Comparison of ENCODE assay signal across 28 cellular contexts in the genomic region with DNA sequence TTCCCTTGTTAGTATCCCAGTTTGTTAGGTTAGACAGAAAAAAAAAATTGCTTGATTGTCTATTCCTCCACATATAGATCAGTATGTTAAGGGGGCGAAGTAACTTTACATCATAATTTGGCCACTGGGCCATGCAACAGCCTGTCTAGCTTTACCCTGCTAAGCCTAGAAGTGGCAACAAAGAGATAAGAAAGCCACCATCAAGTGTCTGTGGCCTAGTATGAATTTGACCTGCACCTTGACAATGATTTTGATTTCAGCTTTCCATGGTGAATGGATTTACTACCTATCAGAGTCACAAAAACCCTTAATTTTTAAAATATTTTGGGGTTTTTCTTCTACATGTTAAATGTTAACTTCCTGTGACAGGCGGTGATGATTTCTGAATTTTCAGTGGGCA.
"Had no signal": no experiment of that assay in that cellular context is flagged by ENCODE, and none has a peak within 500 bp of the region (broad histone marks: within the 10 kb centered on the region; RNA-seq: fewer than 3 reads in every experiment).

No MANE protein-coding gene starts in this region.

- H3K4me1 Mint-ChIP-seq: stimulated activated memory B cell treated with anti-CD40 and anti-IgM and Interleukin-4, amounts not matched to agents 10 μg/mL and 1 μg/mL and 100 μg/mL, for 72 hours; stimulated activated naive B cell treated with anti-CD40 and anti-IgM and Interleukin-4, amounts not matched to agents 10 μg/mL and 1 μg/mL and 100 μg/mL, for 72 hours had no signal

- H3K36me3 Mint-ChIP-seq: stimulated activated effector memory CD8-positive, alpha-beta T cell treated with anti-CD3 and anti-CD28 coated beads, Interleukin-12 subunit alpha, Interleukin-12 subunit beta, amount 100 ng/mL, for 72 hours; type B pancreatic cell had no signal

- DNase-seq: stimulated activated CD4-positive, alpha-beta T cell treated with anti-CD3 and anti-CD28 coated beads, Interleukin-2, amount 100 ng/mL, for 48 hours; stimulated activated CD4-positive, alpha-beta T cell treated with anti-CD3 and anti-CD28 coated beads, Interleukin-4, amount 100 ng/mL, for 1 hour; stimulated activated CD4-positive, alpha-beta T cell treated with anti-CD3 and anti-CD28 coated beads, Interleukin-4, amount 100 ng/mL, for 24 hours; stimulated activated CD4-positive, alpha-beta T cell treated with anti-CD3 and anti-CD28 coated beads, Interleukin-4, amount 100 ng/mL, for 4 hours; stimulated activated CD8-positive, alpha-beta memory T cell treated with anti-CD3 and anti-CD28 coated beads, Interleukin-4, amount 100 ng/mL, for 48 hours; stimulated activated naive B cell treated with anti-CD40 and anti-IgM and Interleukin-4, amounts not matched to agents 10 μg/mL and 1 μg/mL and 100 μg/mL, for 72 hours; stimulated activated naive CD4-positive, alpha-beta T cell; stimulated activated naive CD4-positive, alpha-beta T cell treated with Interleukin-2 at 50 U/mL for 16 hours; stimulated activated naive CD8-positive, alpha-beta T cell treated with anti-CD3 and anti-CD28 coated beads, Interleukin-15, amount 100 ng/mL, for 72 hours; stimulated activated naive CD8-positive, alpha-beta T cell treated with anti-CD3 and anti-CD28 coated beads, Interleukin-15, Interleukin-2, amounts not matched to agents 100 U/mL and 50 U/mL, for 24 hours; stomach; substantia nigra; testis; thyroid gland; tibial artery; transverse colon; trophoblast cell; upper lobe of left lung; upper lobe of right lung; uterus had no signal

- H3K27ac ChIP-seq: stomach, suprapubic skin, testis, thoracic aorta, thyroid gland, tibial artery, tibial nerve, transverse colon, upper lobe of left lung, upper lobe of right lung, uterus had no signal

- H3K36me3 ChIP-seq: stomach, suprapubic skin, thoracic aorta, thyroid gland, tibial artery, tibial nerve, upper lobe of left lung, upper lobe of right lung, uterus had no signal

- H3K4me1 ChIP-seq: stomach, suprapubic skin, testis, thyroid gland, tibial artery, tibial nerve, transverse colon, upper lobe of left lung, upper lobe of right lung, uterus had no signal

- H3K9me3 Mint-ChIP-seq: stimulated activated effector memory CD8-positive, alpha-beta T cell treated with anti-CD3 and anti-CD28 coated beads, Interleukin-12 subunit alpha, Interleukin-12 subunit beta, amount 100 ng/mL, for 72 hours; stimulated activated memory B cell treated with anti-CD40 and anti-IgM and Interleukin-4, amounts not matched to agents 10 μg/mL and 1 μg/mL and 100 μg/mL, for 72 hours; stimulated activated naive B cell treated with anti-CD40 and anti-IgM and Interleukin-4, amounts not matched to agents 10 μg/mL and 1 μg/mL and 100 μg/mL, for 72 hours; stimulated activated naive CD8-positive, alpha-beta T cell treated with anti-CD3 and anti-CD28 coated beads, Interleukin-15, amount 100 ng/mL, for 72 hours; stimulated activated naive CD8-positive, alpha-beta T cell treated with anti-CD3 and anti-CD28 coated beads, Interleukin-15, Interleukin-2, amounts not matched to agents 100 ng/mL and 50 ng/mL, for 24 hours; type B pancreatic cell had no signal

- H3K4me3 Mint-ChIP-seq: stimulated activated effector memory CD8-positive, alpha-beta T cell treated with anti-CD3 and anti-CD28 coated beads, Interleukin-12 subunit alpha, Interleukin-12 subunit beta, amount 100 ng/mL, for 72 hours; stimulated activated memory B cell treated with anti-CD40 and anti-IgM and Interleukin-4, amounts not matched to agents 10 μg/mL and 1 μg/mL and 100 μg/mL, for 72 hours; stimulated activated naive B cell treated with anti-CD40 and anti-IgM and Interleukin-4, amounts not matched to agents 10 μg/mL and 1 μg/mL and 100 μg/mL, for 72 hours; stimulated activated naive CD8-positive, alpha-beta T cell treated with anti-CD3 and anti-CD28 coated beads, Interleukin-15, amount 100 ng/mL, for 72 hours; stimulated activated naive CD8-positive, alpha-beta T cell treated with anti-CD3 and anti-CD28 coated beads, Interleukin-15, Interleukin-2, amounts not matched to agents 100 ng/mL and 50 ng/mL, for 24 hours; type B pancreatic cell had no signal

- FAIRE-seq: urothelium cell line had no signal

- H3K4me3 ChIP-seq: stomach, suprapubic skin, testis, thoracic aorta, thyroid gland, tibial artery, tibial nerve, transverse colon, upper lobe of left lung, upper lobe of right lung, uterus had no signal

- H3K27me3 Mint-ChIP-seq: stimulated activated memory B cell treated with anti-CD40 and anti-IgM and Interleukin-4, amounts not matched to agents 10 μg/mL and 1 μg/mL and 100 μg/mL, for 72 hours; stimulated activated naive B cell treated with anti-CD40 and anti-IgM and Interleukin-4, amounts not matched to agents 10 μg/mL and 1 μg/mL and 100 μg/mL, for 72 hours; stimulated activated naive CD8-positive, alpha-beta T cell treated with anti-CD3 and anti-CD28 coated beads, Interleukin-15, amount 100 ng/mL, for 72 hours; stimulated activated naive CD8-positive, alpha-beta T cell treated with anti-CD3 and anti-CD28 coated beads, Interleukin-15, Interleukin-2, amounts not matched to agents 100 ng/mL and 50 ng/mL, for 24 hours; type B pancreatic cell had no signal

- H3K9me3 ChIP-seq: stomach, suprapubic skin, testis, thoracic aorta, thyroid gland, tibial artery, tibial nerve, transverse colon, upper lobe of left lung, upper lobe of right lung, uterus had no signal

- ATAC-seq: stimulated activated effector memory CD8-positive, alpha-beta T cell treated with anti-CD3 and anti-CD28 coated beads, Interleukin-12 subunit alpha, Interleukin-12 subunit beta, amount 100 ng/mL, for 72 hours; stimulated activated memory B cell treated with anti-CD40 and anti-IgM and Interleukin-4, amounts not matched to agents 10 μg/mL and 1 μg/mL and 100 μg/mL, for 72 hours; stimulated activated naive B cell treated with anti-CD40 and anti-IgM and Interleukin-4, amounts not matched to agents 10 μg/mL and 1 μg/mL and 100 μg/mL, for 72 hours; stimulated activated naive CD8-positive, alpha-beta T cell treated with anti-CD3 and anti-CD28 coated beads, Interleukin-15, amount 100 ng/mL, for 72 hours; stimulated activated naive CD8-positive, alpha-beta T cell treated with anti-CD3 and anti-CD28 coated beads, Interleukin-15, Interleukin-2, amounts not matched to agents 100 U/mL and 50 U/mL, for 24 hours; upper lobe of right lung had no signal

- H3K27me3 ChIP-seq: stomach, suprapubic skin, testis, thyroid gland, tibial artery, tibial nerve, transverse colon, upper lobe of left lung, upper lobe of right lung, uterus had no signal

- H3K27ac Mint-ChIP-seq: stimulated activated effector memory CD8-positive, alpha-beta T cell treated with anti-CD3 and anti-CD28 coated beads, Interleukin-12 subunit alpha, Interleukin-12 subunit beta, amount 100 ng/mL, for 72 hours; stimulated activated memory B cell treated with anti-CD40 and anti-IgM and Interleukin-4, amounts not matched to agents 10 μg/mL and 1 μg/mL and 100 μg/mL, for 72 hours; stimulated activated naive B cell treated with anti-CD40 and anti-IgM and Interleukin-4, amounts not matched to agents 10 μg/mL and 1 μg/mL and 100 μg/mL, for 72 hours; stimulated activated naive CD8-positive, alpha-beta T cell treated with anti-CD3 and anti-CD28 coated beads, Interleukin-15, amount 100 ng/mL, for 72 hours; stimulated activated naive CD8-positive, alpha-beta T cell treated with anti-CD3 and anti-CD28 coated beads, Interleukin-15, Interleukin-2, amounts not matched to agents 100 ng/mL and 50 ng/mL, for 24 hours; type B pancreatic cell had no signal
